ENCODE assay signal across 23 cellular contexts in the genomic region with DNA sequence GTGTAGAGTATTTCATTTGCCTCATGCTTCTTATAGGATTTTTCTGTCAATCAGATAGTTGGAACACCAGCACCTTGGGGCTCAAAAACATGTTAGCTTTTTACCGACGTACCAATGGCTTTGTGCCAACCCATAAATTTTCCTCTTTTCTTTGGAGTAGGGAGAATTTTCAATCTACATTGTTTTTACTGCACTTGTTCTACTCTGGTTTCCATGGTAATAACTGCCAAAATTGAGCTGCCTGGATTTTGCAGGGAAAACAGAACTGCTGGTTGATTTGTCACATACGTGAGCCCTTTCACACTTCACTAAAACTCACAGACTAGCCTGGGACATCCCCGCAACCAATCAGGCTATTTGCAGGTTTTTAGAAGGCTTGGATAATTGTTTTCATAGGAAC.
"Had no signal": no experiment of that assay in that cellular context is flagged by ENCODE, and none has a peak within 500 bp of the region (broad histone marks: within the 10 kb centered on the region; RNA-seq: fewer than 3 reads in every experiment).

No MANE protein-coding gene starts in this region.

- DNase-seq: naive thymus-derived CD8-positive, alpha-beta T cell; nephron progenitor cell; pancreas; right cardiac atrium; right lobe of liver; sigmoid colon; small intestine; stimulated activated CD4-positive, alpha-beta T cell treated with anti-CD3 and anti-CD28 coated beads, Interleukin-15, amount 100 ng/mL, for 24 hours; stimulated activated CD4-positive, alpha-beta T cell treated with anti-CD3 and anti-CD28 coated beads, Interleukin-2, amount 100 ng/mL, for 24 hours; stimulated activated CD4-positive, alpha-beta T cell treated with anti-CD3 and anti-CD28 coated beads, Interleukin-2, amount 100 ng/mL, for 48 hours; stimulated activated CD4-positive, alpha-beta T cell treated with anti-CD3 and anti-CD28 coated beads, Interleukin-4, amount 100 ng/mL, for 24 hours; stimulated activated naive B cell treated with anti-CD40 and anti-IgM and Interleukin-4, amounts not matched to agents 10 μg/mL and 1 μg/mL and 100 μg/mL, for 72 hours; stimulated activated naive CD4-positive, alpha-beta T cell treated with Interleukin-2 at 50 U/mL for 16 hours; stomach; testis; tibial artery; transverse colon had no signal

- H3K27ac ChIP-seq: neutrophil, pancreas, prostate gland, right lobe of liver, sigmoid colon, stomach, suprapubic skin, testis, tibial artery, transverse colon, vagina had no signal

- ATAC-seq: naive thymus-derived CD8-positive, alpha-beta T cell; natural killer cell treated with Interleukin-12 subunit alpha and Interleukin-12 subunit beta and Interleukin-15 and Interleukin-18, amount 100 ng/mL, for 72 hours; pancreas; right cardiac atrium; right lobe of liver; stimulated activated effector memory CD8-positive, alpha-beta T cell treated with anti-CD3 and anti-CD28 coated beads, Interleukin-12 subunit alpha, Interleukin-12 subunit beta, amount 100 ng/mL, for 72 hours; stimulated activated naive B cell treated with anti-CD40 and anti-IgM and Interleukin-4, amounts not matched to agents 10 μg/mL and 1 μg/mL and 100 μg/mL, for 72 hours had no signal
